16 cellular contexts compared by ENCODE assay signal in genomic region chr11:2775626-2776350, GRCh38.
DNase-seq lines count a peak whose midpoint lies in the region; FAIRE-seq and TF ChIP-seq lines count a peak whose summit lies in the region.
"Had no signal": no experiment of that assay in that cellular context is flagged by ENCODE, and none has a peak within 500 bp of the region (broad histone marks: within the 10 kb centered on the region; RNA-seq: fewer than 3 reads in every experiment).

No MANE protein-coding gene starts in this region.

- H3K27ac ChIP-seq in BLaER1 treated with 17β-estradiol and CSF1 and Interleukin-3, amounts not matched to agents 10 nM and 100 nM: no peak overlapping the region
- H3K27ac ChIP-seq: 22Rv1, gastroesophageal sphincter had no signal

- H3K9ac ChIP-seq in BLaER1 treated with 17β-estradiol and CSF1 and Interleukin-3, amounts not matched to agents 10 nM and 100 nM: peak overlapping the region in 2 of 11 experiments; percentile 4 to 19; a peak in 1 of 22 replicates

- peak overlapping the region in 9 of 11 experiments; percentile 50 to 99 (median 87); a peak in 19 of 22 replicates for H3K4me2 ChIP-seq in BLaER1 treated with 17β-estradiol and CSF1 and Interleukin-3, amounts not matched to agents 10 nM and 100 nM

- peaks cover 0 to 37% (median 3%) of the 10 kb centered on the region in 11 experiments; a peak in 8 of 22 replicates for H4K20me1 ChIP-seq in BLaER1 treated with 17β-estradiol and CSF1 and Interleukin-3, amounts not matched to agents 10 nM and 100 nM

- no peaks in the 10 kb centered on the region for H3K27me3 Mint-ChIP-seq in neural crest cell (ENCODE audit: low read depth)
- H3K27me3 Mint-ChIP-seq: activated naive CD8-positive, alpha-beta T cell; CD4-positive, CD25-positive, alpha-beta regulatory T cell; T-helper 17 cell had no signal

- H3K27ac Mint-ChIP-seq in neural crest cell (ENCODE audit: unreplicated experiment): no peak overlapping the region
- H3K27ac Mint-ChIP-seq: activated naive CD8-positive, alpha-beta T cell; CD4-positive, CD25-positive, alpha-beta regulatory T cell; T-helper 17 cell had no signal

- FAIRE-seq in bronchial epithelial cell (lab: Jason Lieb, UNC) (peak; percentile 50), RCC 7860 (lab: Jason Lieb, UNC) (no peak)
- FAIRE-seq: islet of Langerhans had no signal

- no peak for TF ChIP-seq CTCF in bronchial epithelial cell (IDR thresholded peaks at IDR 0.05; ENCODE audit: insufficient read depth, low read length, severe bottlenecking)
- TF ChIP-seq CTCF in neural crest cell (conservative IDR thresholded peaks at IDR 0.05): no peak

- no peaks in the 10 kb centered on the region for H3K9me3 ChIP-seq in BLaER1 treated with 17β-estradiol and CSF1 and Interleukin-3, amounts not matched to agents 10 nM and 100 nM (replicated peaks in 1 of 11)
- H3K9me3 ChIP-seq: gastroesophageal sphincter had no signal

- H3K4me1 ChIP-seq in BLaER1 treated with 17β-estradiol and CSF1 and Interleukin-3, amounts not matched to agents 10 nM and 100 nM: peaks cover 30 to 88% (median 83%) of the 10 kb centered on the region in 10 experiments

- peak; percentile 17 for DNase-seq in activated CD4-positive, CD25-positive, alpha-beta regulatory T cell treated with anti-CD3 and anti-CD28 coated beads, Interleukin-2, amount 50 U/mL, for 72 hours
- no peak for DNase-seq in activated CD4-positive, CD25-positive, alpha-beta regulatory T cell (lab: John Stamatoyannopoulos, UW)
- DNase-seq in bronchial epithelial cell (ENCODE audit: low read depth) (no peak), neural crest cell (ENCODE audit: low read depth, low spot score) (peak; percentile 1), DMS153 (lab: John Stamatoyannopoulos, UW) (no peak), NCI-H1105 treated with DMSO at 0.1 percent for 48 hours (lab: John Stamatoyannopoulos, UW) (no peak), RCC 7860 (ENCODE audit: low spot score) (no peak)
- DNase-seq: caudate nucleus; CD4-positive, CD25-positive, alpha-beta regulatory T cell; NCI-H187 treated with DMSO at 0.1 percent for 48 hours had no signal

- H3K27me3 ChIP-seq in BLaER1 treated with 17β-estradiol and CSF1 and Interleukin-3, amounts not matched to agents 10 nM and 100 nM: peaks cover 0 to 38% (median 0%) of the 10 kb centered on the region in 11 experiments; a peak in 4 of 22 replicates
- peaks cover 3% of the 10 kb centered on the region for H3K27me3 ChIP-seq in bronchial epithelial cell (ENCODE audit: control insufficient read depth, insufficient read depth, low read length)
- H3K27me3 ChIP-seq: gastroesophageal sphincter had no signal

- H3K4me3 Mint-ChIP-seq in neural crest cell: no peak overlapping the region
- H3K4me3 Mint-ChIP-seq: activated naive CD8-positive, alpha-beta T cell; CD4-positive, CD25-positive, alpha-beta regulatory T cell; T-helper 17 cell had no signal

- H3K36me3 Mint-ChIP-seq in neural crest cell (ENCODE audit: low read depth): no peaks in the 10 kb centered on the region

- H3K4me3 ChIP-seq in BLaER1 treated with 17β-estradiol and CSF1 and Interleukin-3, amounts not matched to agents 10 nM and 100 nM: no peak overlapping the region
- H3K4me3 ChIP-seq in bronchial epithelial cell (ENCODE audit: low read depth, low read length): no peak overlapping the region
- H3K4me3 ChIP-seq: gastroesophageal sphincter had no signal

- no peaks in the 10 kb centered on the region for H3K36me3 ChIP-seq in BLaER1 treated with 17β-estradiol and CSF1 and Interleukin-3, amounts not matched to agents 10 nM and 100 nM
- H3K36me3 ChIP-seq in bronchial epithelial cell (ENCODE audit: control insufficient read depth, insufficient read depth, low read length): no peaks in the 10 kb centered on the region
- H3K36me3 ChIP-seq: gastroesophageal sphincter had no signal

- no peaks in the 10 kb centered on the region for H3K9me3 Mint-ChIP-seq in neural crest cell

- peaks cover 24% of the 10 kb centered on the region for H3K4me1 Mint-ChIP-seq in neural crest cell

Comparison
In these comparisons a context has a peak if more than half of its experiments do, and no peak if none do; other contexts are left out.
1. DNase-seq: peak in activated CD4-positive, CD25-positive, alpha-beta regulatory T cell treated with anti-CD3 and anti-CD28 coated beads, Interleukin-2, amount 50 U/mL, for 72 hours (single experiment) and neural crest cell (single experiment); none in activated CD4-positive, CD25-positive, alpha-beta regulatory T cell (0 of 4), bronchial epithelial cell (single experiment), DMS153 (single experiment), NCI-H1105 treated with DMSO at 0.1 percent for 48 hours (single experiment) and RCC 7860 (single experiment).